18 cellular contexts compared by ENCODE assay signal in the genomic region with DNA sequence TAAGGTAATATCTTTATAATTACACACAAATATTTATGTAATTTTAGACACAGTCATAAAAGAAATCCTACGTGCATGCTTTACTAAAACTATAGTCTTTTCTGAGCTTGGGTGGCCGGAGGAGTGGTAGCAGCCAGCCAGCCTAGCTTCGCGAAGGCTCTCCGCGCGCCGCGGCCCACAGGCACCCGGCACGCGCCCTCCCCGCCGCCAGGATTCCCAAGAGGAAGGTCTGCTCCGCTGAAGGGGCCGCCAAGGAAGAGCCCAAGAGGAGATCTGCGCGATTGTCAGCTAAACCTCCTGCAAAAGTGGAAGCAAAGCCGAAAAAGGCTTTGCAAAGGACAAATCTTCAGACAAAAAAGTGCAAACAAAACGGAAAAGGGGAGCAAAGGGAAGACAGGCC. TPM values are rescaled to one million over a fixed set of nuclear protein-coding genes. Genes with fewer than 3 reads are reported as not detected.
DNase-seq lines count a peak whose midpoint lies in the region; ATAC-seq and TF ChIP-seq lines count a peak whose summit lies in the region.
"Had no signal": no experiment of that assay in that cellular context is flagged by ENCODE, and none has a peak within 500 bp of the region (broad histone marks: within the 10 kb centered on the region; RNA-seq: fewer than 3 reads in every experiment).

No MANE protein-coding gene starts in this region.

- H3K4me1 Mint-ChIP-seq in H9, result peaks cover 3 to 4% of the 10 kb centered on the region in 2 experiments
- no peaks in the 10 kb centered on the region for H3K4me1 Mint-ChIP-seq in endothelial cell (ENCODE audit: unreplicated experiment)
- H3K4me1 Mint-ChIP-seq in activated CD8-positive, alpha-beta memory T cell treated with anti-CD3 and anti-CD28 coated beads, Interleukin-2, amount 10 ng/mL, durations not matched to agents 7 days and 5 days, result no peaks in the 10 kb centered on the region

- no peaks in the 10 kb centered on the region for H3K9me3 ChIP-seq in H9 (ENCODE audit: control insufficient read depth, low read depth, low read length)
- peaks cover 27% of the 10 kb centered on the region for H3K9me3 ChIP-seq in mesenchymal stem cell (ENCODE audit: control insufficient read depth, low read length)
- no peaks in the 10 kb centered on the region for H3K9me3 ChIP-seq in transverse colon

- no peak overlapping the region for H4K91ac ChIP-seq in H9 (ENCODE audit: insufficient read length, low read depth, low read length)
- no peak overlapping the region for H4K91ac ChIP-seq in mesenchymal stem cell (ENCODE audit: low read length)

- H2BK15ac ChIP-seq in H9 (ENCODE audit: low read depth, low read length) (no peak overlapping the region), mesenchymal stem cell (ENCODE audit: low read depth, poor library complexity, severe bottlenecking) (no peak overlapping the region)

- H2AFZ ChIP-seq in H9 (ENCODE audit: low read length) (no peak overlapping the region), mesenchymal stem cell (ENCODE audit: low read depth, low read length) (no peak overlapping the region)

- no peak overlapping the region for H3K14ac ChIP-seq in H9 (ENCODE audit: insufficient read depth, low read length)
- no peak overlapping the region for H3K14ac ChIP-seq in mesenchymal stem cell (ENCODE audit: low read length in 2 of 2)

- H3K4me3 ChIP-seq in mesenchymal stem cell (ENCODE audit: insufficient read depth in 1 of 2, low read depth in 1 of 2, low read length in 2 of 2) (no peak overlapping the region), transverse colon (no peak overlapping the region)
- H3K4me3 ChIP-seq: GM12878 had no signal

- no peaks in the 10 kb centered on the region for H3K79me1 ChIP-seq in H9 (ENCODE audit: insufficient read depth, low read depth, low read length, poor library complexity, severe bottlenecking)
- H3K79me1 ChIP-seq in mesenchymal stem cell (replicated peaks; ENCODE audit: low read length, poor library complexity, severe bottlenecking), result no peaks in the 10 kb centered on the region

- H3K27me3 Mint-ChIP-seq in H9 (ENCODE audit: low read depth) (peaks cover 47% of the 10 kb centered on the region), endothelial cell (ENCODE audit: unreplicated experiment) (peaks cover 6% of the 10 kb centered on the region)
- H3K27me3 Mint-ChIP-seq in activated CD8-positive, alpha-beta memory T cell treated with anti-CD3 and anti-CD28 coated beads, Interleukin-2, amount 10 ng/mL, durations not matched to agents 7 days and 5 days, result peaks cover 6% of the 10 kb centered on the region

- no peak overlapping the region for H3K27ac Mint-ChIP-seq in H9
- H3K27ac Mint-ChIP-seq in endothelial cell (ENCODE audit: unreplicated experiment), result no peak overlapping the region
- no peak overlapping the region for H3K27ac Mint-ChIP-seq in activated CD8-positive, alpha-beta memory T cell treated with anti-CD3 and anti-CD28 coated beads, Interleukin-2, amount 10 ng/mL, durations not matched to agents 7 days and 5 days
- H3K27ac Mint-ChIP-seq: HFFc6 had no signal

- in situ Hi-C loops in transverse colon (cut with MboI; ENCODE audit: low pct_ligation_motif_present in 1 of 4, low pct_unique_long_range_greater_than_20kb in 1 of 4, low sequenced_read_pairs in 3 of 4), result no loop called here

- H3T11ph ChIP-seq in H9 (ENCODE audit: low read length), result no peak overlapping the region

- H4K5ac ChIP-seq in H9 (ENCODE audit: insufficient read length, low read depth, low read length), result no peak overlapping the region

- H2AK5ac ChIP-seq in H9 (ENCODE audit: insufficient read length, low read length), result no peak overlapping the region
- H2AK5ac ChIP-seq in mesenchymal stem cell (ENCODE audit: low read length, severe bottlenecking), result no peak overlapping the region

- intact Hi-C loops in transverse colon (cut with DNase I; ENCODE audit: low total_unique reads), result no loop called here

- DNase-seq in H9 (peak; percentile 33), endothelial cell (ENCODE audit: low spot score) (peak; percentile 21), mesenchymal stem cell (no peak), retina (peak; percentile 34), dedifferentiated amniotic fluid mesenchymal stem cell (ENCODE audit: extremely low spot score) (no peak), transverse colon (no peak)
- DNase-seq in activated CD8-positive, alpha-beta memory T cell treated with anti-CD3 and anti-CD28 coated beads, Interleukin-2, amount 10 ng/mL, durations not matched to agents 7 days and 5 days, result no peak
- no peak for DNase-seq in stimulated activated naive CD4-positive, alpha-beta T cell (lab: John Stamatoyannopoulos, UW)
- DNase-seq: C1 segment of cervical spinal cord, DMS79 treated with DMSO at 0.1 percent for 48 hours, GDM1, GOT3, HFFc6, NCI-H1105, NCI-H187, NCI-H446, RPMI8226 had no signal

- peak overlapping the region; percentile 32 for H3K4me2 ChIP-seq in H9 (ENCODE audit: insufficient read depth, insufficient read length, low read length)
- H3K4me2 ChIP-seq in mesenchymal stem cell (ENCODE audit: low read length, poor library complexity, severe bottlenecking), result no peak overlapping the region

- H3K36me3 ChIP-seq in mesenchymal stem cell (ENCODE audit: control insufficient read depth in 1 of 2, insufficient read depth in 2 of 2, low read depth in 1 of 2, low read length in 2 of 2) (no peaks in the 10 kb centered on the region), transverse colon (no peaks in the 10 kb centered on the region)

- H3K36me3 Mint-ChIP-seq in H9 (ENCODE audit: insufficient read depth in 1 of 3, low read depth in 3 of 3), result peaks cover 0 to 8% (median 5%) of the 10 kb centered on the region in 3 experiments; a peak in 3 of 7 replicates
- H3K36me3 Mint-ChIP-seq in endothelial cell (ENCODE audit: low read depth, unreplicated experiment), result no peaks in the 10 kb centered on the region
- peaks cover 1% of the 10 kb centered on the region for H3K36me3 Mint-ChIP-seq in activated CD8-positive, alpha-beta memory T cell treated with anti-CD3 and anti-CD28 coated beads, Interleukin-2, amount 10 ng/mL, durations not matched to agents 7 days and 5 days

- no peak for TF ChIP-seq POLR2A in transverse colon (IDR thresholded peaks at IDR 0.05)

- H3K27ac ChIP-seq in H9 (ENCODE audit: insufficient read length, low read depth, low read length) (no peak overlapping the region), mesenchymal stem cell (ENCODE audit: low read length, poor library complexity, severe bottlenecking) (no peak overlapping the region), transverse colon (no peak overlapping the region)

- H3K4me3 Mint-ChIP-seq in H9 (no peak overlapping the region; a peak in 1 of 5 replicates), endothelial cell (ENCODE audit: unreplicated experiment) (no peak overlapping the region)
- H3K4me3 Mint-ChIP-seq in activated CD8-positive, alpha-beta memory T cell treated with anti-CD3 and anti-CD28 coated beads, Interleukin-2, amount 10 ng/mL, durations not matched to agents 7 days and 5 days, result no peak overlapping the region
- H3K4me3 Mint-ChIP-seq: HFFc6 had no signal

- H3K23ac ChIP-seq in H9 (ENCODE audit: insufficient read length, low read depth, low read length), result no peak overlapping the region
- no peak overlapping the region for H3K23ac ChIP-seq in mesenchymal stem cell (ENCODE audit: low read length in 2 of 2)

- H3K18ac ChIP-seq in H9 (ENCODE audit: insufficient read length, low read depth, low read length) (no peak overlapping the region), mesenchymal stem cell (ENCODE audit: low read depth in 1 of 2, low read length in 2 of 2) (no peak overlapping the region)

- H3K9me3 Mint-ChIP-seq in H9, result peaks cover 76 to 77% of the 10 kb centered on the region in 2 experiments
- no peaks in the 10 kb centered on the region for H3K9me3 Mint-ChIP-seq in endothelial cell (ENCODE audit: unreplicated experiment)
- H3K9me3 Mint-ChIP-seq in activated CD8-positive, alpha-beta memory T cell treated with anti-CD3 and anti-CD28 coated beads, Interleukin-2, amount 10 ng/mL, durations not matched to agents 7 days and 5 days (ENCODE audit: low read depth), result no peaks in the 10 kb centered on the region
- H3K9me3 Mint-ChIP-seq: HFFc6 had no signal

- H3K79me2 ChIP-seq in H9 (ENCODE audit: insufficient read depth, low read length), result no peaks in the 10 kb centered on the region

- H4K8ac ChIP-seq in H9 (replicated peaks; ENCODE audit: insufficient read length, low read depth, low read length) (no peak overlapping the region), mesenchymal stem cell (ENCODE audit: low read length) (no peak overlapping the region)

- H2BK12ac ChIP-seq in H9 (ENCODE audit: insufficient read length, low read depth, low read length), result no peak overlapping the region
- no peak overlapping the region for H2BK12ac ChIP-seq in mesenchymal stem cell (ENCODE audit: low read length in 2 of 2)

- H3K9ac ChIP-seq in H9 (ENCODE audit: extremely low read depth, insufficient read length, low read length), result no peak overlapping the region
- no peak overlapping the region for H3K9ac ChIP-seq in mesenchymal stem cell (ENCODE audit: low read length)

- no peak overlapping the region for H3K56ac ChIP-seq in H9 (ENCODE audit: insufficient read length, low read depth, low read length)

- CTCF ChIA-PET in activated CD8-positive, alpha-beta memory T cell treated with anti-CD3 and anti-CD28 coated beads, Interleukin-2, amount 10 ng/mL, durations not matched to agents 7 days and 5 days (lab: Charles Lee), result no interaction called here

- H4K20me1 ChIP-seq in H9 (ENCODE audit: control insufficient read depth, insufficient read depth, insufficient read length), result no peaks in the 10 kb centered on the region

- H2BK120ac ChIP-seq in H9 (ENCODE audit: low read depth, low read length, poor library complexity, severe bottlenecking), result no peak overlapping the region
- H2BK120ac ChIP-seq in mesenchymal stem cell (ENCODE audit: low read depth, low read length), result peak overlapping the region; percentile 19

- TF ChIP-seq CTCF in H9 (conservative IDR thresholded peaks at IDR 0.05) (no peak), endothelial cell (IDR thresholded peaks at IDR 0.05; ENCODE audit: unreplicated experiment) (no peak), transverse colon (IDR thresholded peaks at IDR 0.05) (no peak)

- no CpG with 5 or more reads among the region's 20 CpGs for WGBS in H9 (ENCODE audit: extremely low coverage, insufficient read length, low lambda C conversion rate)
- WGBS in mesenchymal stem cell, result 12% methylated on average over 19 of the region's 20 CpGs
- whole genome bisulfite sequencing in transverse colon (ENCODE audit: low coverage in 1 of 2), 2 donors, result 69 to 100% methylated on average over 1 to 20 of the region's 20 CpGs

- H2BK20ac ChIP-seq in H9 (ENCODE audit: low read depth, low read length, poor library complexity, severe bottlenecking), result no peak overlapping the region

- H3K4me1 ChIP-seq in H9 (ENCODE audit: insufficient read depth, low read length), result no peaks in the 10 kb centered on the region
- H3K4me1 ChIP-seq in mesenchymal stem cell (ENCODE audit: control insufficient read depth, insufficient read depth, low read depth, low read length), result peaks cover 2% of the 10 kb centered on the region
- no peaks in the 10 kb centered on the region for H3K4me1 ChIP-seq in transverse colon

- no peak for ATAC-seq in activated CD8-positive, alpha-beta memory T cell treated with anti-CD3 and anti-CD28 coated beads, Interleukin-2, amount 10 ng/mL, durations not matched to agents 7 days and 5 days
- ATAC-seq: GM12878 had no signal

- TF ChIP-seq EP300 in transverse colon (IDR thresholded peaks at IDR 0.05; ENCODE audit: low read depth), result no peak

- no peaks in the 10 kb centered on the region for H3K27me3 ChIP-seq in H9 (ENCODE audit: insufficient read depth, low read length)
- H3K27me3 ChIP-seq in mesenchymal stem cell (ENCODE audit: control insufficient read depth in 1 of 2, insufficient read depth in 1 of 2, low read length in 2 of 2), result peaks cover 6 to 63% of the 10 kb centered on the region in 2 experiments
- H3K27me3 ChIP-seq in transverse colon, result no peaks in the 10 kb centered on the region

- no peak overlapping the region for H3K4ac ChIP-seq in H9 (ENCODE audit: low read depth, low read length)
- no peak overlapping the region for H3K4ac ChIP-seq in mesenchymal stem cell (ENCODE audit: low read depth in 1 of 2, low read length in 2 of 2)

- H2BK5ac ChIP-seq in H9 (ENCODE audit: insufficient read length, low read length) (no peak overlapping the region), mesenchymal stem cell (ENCODE audit: low read depth, low read length, poor library complexity, severe bottlenecking) (no peak overlapping the region)

- H3K23me2 ChIP-seq in H9 (ENCODE audit: insufficient read length, low read depth, low read length, poor library complexity, severe bottlenecking), result no peaks in the 10 kb centered on the region

RNA-seq across cellular contexts. Expression of a gene that starts 8.7 kb away (rescaled TPM):
- 41.4 and 45.6 TPM in 2 replicates for total RNA-seq in H9 (2021)
- total RNA-seq in endothelial cell (ENCODE audit: unreplicated experiment), result 11.3 TPM
- 40.5 TPM for polyA plus RNA-seq in mesenchymal stem cell (2013, experiment 1 of 2)
- polyA plus RNA-seq in mesenchymal stem cell (2013, experiment 2 of 2), result 38.9 TPM
- 10 to 100 TPM; 17.5 to 20.1 TPM for total RNA-seq in activated CD8-positive, alpha-beta memory T cell treated with anti-CD3 and anti-CD28 coated beads, Interleukin-2, amount 10 ng/mL, durations not matched to agents 7 days and 5 days
- total RNA-seq in transverse colon, result 10 to 100 TPM in 1 of 4 donors, 1 to 10 TPM in 3; 2.2 to 31.4 (median 6.9) TPM

Comparison
In these comparisons a context has a peak if more than half of its experiments do, and no peak if none do; other contexts are left out.
1. DNase-seq: peak in H9 (single experiment), endothelial cell (single experiment) and retina (single experiment); none in mesenchymal stem cell (single experiment), activated CD8-positive, alpha-beta memory T cell treated with anti-CD3 and anti-CD28 coated beads, Interleukin-2, amount 10 ng/mL, durations not matched to agents 7 days and 5 days (single experiment), stimulated activated naive CD4-positive, alpha-beta T cell (0 of 6), dedifferentiated amniotic fluid mesenchymal stem cell (single experiment) and transverse colon (single experiment).